Comparison of ENCODE assay signal across 15 cellular contexts in genomic region chr14:101508196-101508947, GRCh38. TPM values are rescaled to one million over a fixed set of nuclear protein-coding genes. Genes with fewer than 3 reads are reported as not detected.
DNase-seq lines count a peak whose midpoint lies in the region; ATAC-seq and TF ChIP-seq lines count a peak whose summit lies in the region.
"Had no signal": no experiment of that assay in that cellular context is flagged by ENCODE, and none has a peak within 500 bp of the region (broad histone marks: within the 10 kb centered on the region; RNA-seq: fewer than 3 reads in every experiment).

No MANE protein-coding gene starts in this region.

- TF ChIP-seq CTCF in CD14-positive monocyte (IDR thresholded peaks at IDR 0.05) (no peak), glutamatergic neuron (IDR thresholded peaks at IDR 0.05; ENCODE audit: partially characterized antibody, unreplicated experiment) (no peak), spleen (IDR thresholded peaks at IDR 0.05 in 8 of 11, conservative IDR thresholded peaks at IDR 0.05 in 3 of 11) (no peak), endothelial cell (IDR thresholded peaks at IDR 0.05; ENCODE audit: unreplicated experiment) (no peak)

- H3K27me3 Mint-ChIP-seq in activated naive CD8-positive, alpha-beta T cell treated with anti-CD3 and anti-CD28 coated beads, Interleukin-2, amount 10 ng/mL, durations not matched to agents 7 days and 5 days, result peaks cover 2% of the 10 kb centered on the region
- H3K27me3 Mint-ChIP-seq in activated naive CD8-positive, alpha-beta T cell treated with anti-CD3 and anti-CD28 coated beads for 36 hours, result no peaks in the 10 kb centered on the region
- peaks cover 4 to 8% (median 6%) of the 10 kb centered on the region in 3 donors for H3K27me3 Mint-ChIP-seq in CD14-positive monocyte (ENCODE audit: low read depth in 3 of 3)
- H3K27me3 Mint-ChIP-seq in glutamatergic neuron (ENCODE audit: unreplicated experiment), result peaks cover 3% of the 10 kb centered on the region
- H3K27me3 Mint-ChIP-seq in endothelial cell (ENCODE audit: unreplicated experiment), result peaks cover 4% of the 10 kb centered on the region

- intact Hi-C loops in CD14-positive monocyte (cut with micrococcal nuclease), result no loop called here
- intact Hi-C loops in spleen (cut with DNase I; ENCODE audit: low total_unique reads), result no loop called here

- no peak overlapping the region for H3K4me3 ChIP-seq in spleen
- H3K4me3 ChIP-seq: MG63 had no signal

- H3K36me3 Mint-ChIP-seq in activated naive CD8-positive, alpha-beta T cell treated with anti-CD3 and anti-CD28 coated beads, Interleukin-2, amount 10 ng/mL, durations not matched to agents 7 days and 5 days, result no peaks in the 10 kb centered on the region
- no peaks in the 10 kb centered on the region for H3K36me3 Mint-ChIP-seq in activated naive CD8-positive, alpha-beta T cell treated with anti-CD3 and anti-CD28 coated beads for 36 hours
- H3K36me3 Mint-ChIP-seq in CD14-positive monocyte, result no peaks in the 10 kb centered on the region
- H3K36me3 Mint-ChIP-seq in glutamatergic neuron (ENCODE audit: unreplicated experiment), result peaks cover 12% of the 10 kb centered on the region
- H3K36me3 Mint-ChIP-seq in endothelial cell (ENCODE audit: low read depth, unreplicated experiment), result no peaks in the 10 kb centered on the region

- H3K4me3 Mint-ChIP-seq in activated naive CD8-positive, alpha-beta T cell treated with anti-CD3 and anti-CD28 coated beads, Interleukin-2, amount 10 ng/mL, durations not matched to agents 7 days and 5 days, result no peak overlapping the region
- H3K4me3 Mint-ChIP-seq in activated naive CD8-positive, alpha-beta T cell treated with anti-CD3 and anti-CD28 coated beads for 36 hours, result no peak overlapping the region
- no peak overlapping the region for H3K4me3 Mint-ChIP-seq in CD14-positive monocyte
- H3K4me3 Mint-ChIP-seq in glutamatergic neuron (ENCODE audit: unreplicated experiment), result no peak overlapping the region
- H3K4me3 Mint-ChIP-seq in endothelial cell (ENCODE audit: unreplicated experiment), result no peak overlapping the region
- H3K4me3 Mint-ChIP-seq: HFFc6 had no signal

- no peaks in the 10 kb centered on the region for H3K4me1 Mint-ChIP-seq in activated naive CD8-positive, alpha-beta T cell treated with anti-CD3 and anti-CD28 coated beads, Interleukin-2, amount 10 ng/mL, durations not matched to agents 7 days and 5 days
- no peaks in the 10 kb centered on the region for H3K4me1 Mint-ChIP-seq in activated naive CD8-positive, alpha-beta T cell treated with anti-CD3 and anti-CD28 coated beads for 36 hours
- H3K4me1 Mint-ChIP-seq in CD14-positive monocyte, result no peaks in the 10 kb centered on the region
- peaks cover 2% of the 10 kb centered on the region for H3K4me1 Mint-ChIP-seq in glutamatergic neuron (ENCODE audit: low read depth, unreplicated experiment)
- H3K4me1 Mint-ChIP-seq in endothelial cell (ENCODE audit: unreplicated experiment), result peaks cover 3% of the 10 kb centered on the region

- H3K9me3 Mint-ChIP-seq in activated naive CD8-positive, alpha-beta T cell treated with anti-CD3 and anti-CD28 coated beads, Interleukin-2, amount 10 ng/mL, durations not matched to agents 7 days and 5 days, result no peaks in the 10 kb centered on the region
- no peaks in the 10 kb centered on the region for H3K9me3 Mint-ChIP-seq in activated naive CD8-positive, alpha-beta T cell treated with anti-CD3 and anti-CD28 coated beads for 36 hours
- H3K9me3 Mint-ChIP-seq in CD14-positive monocyte, result peaks cover 0 to 8% (median 1%) of the 10 kb centered on the region in 7 donors
- peaks cover 10% of the 10 kb centered on the region for H3K9me3 Mint-ChIP-seq in glutamatergic neuron (ENCODE audit: unreplicated experiment)
- no peaks in the 10 kb centered on the region for H3K9me3 Mint-ChIP-seq in endothelial cell (ENCODE audit: unreplicated experiment)

- no peak overlapping the region for H3K27ac ChIP-seq in spleen

- no peaks in the 10 kb centered on the region for H3K27me3 ChIP-seq in spleen (replicated peaks in 1 of 7)
- H3K27me3 ChIP-seq: MG63 had no signal

- POLR2A ChIA-PET in activated naive CD8-positive, alpha-beta T cell treated with anti-CD3 and anti-CD28 coated beads, Interleukin-2, amount 10 ng/mL, durations not matched to agents 7 days and 5 days (lab: Charles Lee), result no interaction called here

- ATAC-seq in activated naive CD8-positive, alpha-beta T cell treated with anti-CD3 and anti-CD28 coated beads, Interleukin-2, amount 10 ng/mL, durations not matched to agents 7 days and 5 days (ENCODE audit: low read depth), result no peak

- DNase-seq in activated naive CD8-positive, alpha-beta T cell treated with anti-CD3 and anti-CD28 coated beads, Interleukin-2, amount 10 ng/mL, durations not matched to agents 7 days and 5 days, result peak; percentile 7
- no peak for DNase-seq in activated naive CD8-positive, alpha-beta T cell treated with anti-CD3 and anti-CD28 coated beads for 36 hours
- DNase-seq in CD14-positive monocyte (ENCODE audit: low spot score), result peak; percentile 30
- DNase-seq in glutamatergic neuron, result peak; percentile 4
- DNase-seq in spleen, result peak; percentile 59
- DNase-seq in anterior cingulate cortex (lab: John Stamatoyannopoulos, UW), result no peak
- DNase-seq in SHP77 (lab: John Stamatoyannopoulos, UW), result no peak
- DNase-seq in endothelial cell (ENCODE audit: low spot score), result no peak
- DNase-seq: HFFc6, MG63, NCI-H1105, NCI-H1694 treated with DMSO at 0.1 percent for 48 hours, NCI-H2171, NCI-H510A had no signal

- peaks cover 0 to 9% (median 2%) of the 10 kb centered on the region in 8 donors for H3K9me3 ChIP-seq in spleen
- H3K9me3 ChIP-seq: Caco-2, MG63 had no signal

- H3K36me3 ChIP-seq in spleen, result no peaks in the 10 kb centered on the region
- H3K36me3 ChIP-seq: MG63 had no signal

- TF ChIP-seq POLR2A in spleen (IDR thresholded peaks at IDR 0.05), result no peak

- WGBS in spleen, 5 donors, result 74 to 92% (median 86%) methylated on average over 11 to 12 of the region's 12 CpGs

- H3K4me1 ChIP-seq in spleen, result no peaks in the 10 kb centered on the region

- H3K27ac Mint-ChIP-seq in activated naive CD8-positive, alpha-beta T cell treated with anti-CD3 and anti-CD28 coated beads, Interleukin-2, amount 10 ng/mL, durations not matched to agents 7 days and 5 days, result no peak overlapping the region
- no peak overlapping the region for H3K27ac Mint-ChIP-seq in activated naive CD8-positive, alpha-beta T cell treated with anti-CD3 and anti-CD28 coated beads for 36 hours
- H3K27ac Mint-ChIP-seq in CD14-positive monocyte, result no peak overlapping the region
- H3K27ac Mint-ChIP-seq in glutamatergic neuron (ENCODE audit: unreplicated experiment), result no peak overlapping the region
- H3K27ac Mint-ChIP-seq in endothelial cell (ENCODE audit: unreplicated experiment), result no peak overlapping the region
- H3K27ac Mint-ChIP-seq: HFFc6 had no signal

RNA-seq across cellular contexts. Expression of gene DIO3, which starts 52.9 kb away (rescaled TPM):
- total RNA-seq in activated naive CD8-positive, alpha-beta T cell treated with anti-CD3 and anti-CD28 coated beads, Interleukin-2, amount 10 ng/mL, durations not matched to agents 7 days and 5 days, result not detected
- total RNA-seq in activated naive CD8-positive, alpha-beta T cell treated with anti-CD3 and anti-CD28 coated beads for 36 hours, result not detected
- polyA plus RNA-seq in CD14-positive monocyte (not detected), spleen (under 1 TPM; 0.04 to 0.46 (median 0.42) TPM)
- total RNA-seq in glutamatergic neuron (ENCODE audit: unreplicated experiment) (not detected), spleen (1 to 10 TPM in 1 of 7 donors, under 1 TPM in 4, not detected in 2; 0.20 to 1.3 (median 0.36) TPM), endothelial cell (ENCODE audit: unreplicated experiment) (6.1 TPM)
- total RNA-seq: HFFc6 had no signal

Comparison
In these comparisons a context has a peak if more than half of its experiments do, and no peak if none do; other contexts are left out.
1. DNase-seq: peak in activated naive CD8-positive, alpha-beta T cell treated with anti-CD3 and anti-CD28 coated beads, Interleukin-2, amount 10 ng/mL, durations not matched to agents 7 days and 5 days (single experiment), CD14-positive monocyte (single experiment), glutamatergic neuron (single experiment) and spleen (single experiment); none in activated naive CD8-positive, alpha-beta T cell treated with anti-CD3 and anti-CD28 coated beads for 36 hours (single experiment), anterior cingulate cortex (0 of 58), SHP77 (0 of 2) and endothelial cell (single experiment).